In the genomic region with DNA sequence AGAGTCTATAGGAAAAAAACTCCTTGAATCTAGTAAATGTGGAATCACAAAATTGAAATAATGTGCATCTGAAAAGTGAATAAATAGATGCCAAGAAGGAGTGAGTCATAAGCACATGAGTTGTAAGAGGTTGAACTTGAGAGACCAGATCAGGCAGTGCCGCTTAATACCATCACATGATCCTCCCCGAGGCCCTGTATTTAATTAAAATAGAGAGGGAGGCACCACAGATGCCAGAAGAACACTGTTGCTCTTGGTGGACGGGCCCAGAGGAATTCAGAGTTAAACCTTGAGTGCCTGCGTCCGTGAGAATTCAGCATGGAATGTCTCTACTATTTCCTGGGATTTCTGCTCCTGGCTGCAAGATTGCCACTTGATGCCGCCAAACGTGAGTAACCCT, we compare ENCODE assay signal across 1 cellular context.
TF ChIP-seq lines count a peak whose summit lies in the region.

A gene (plus strand): TSS at position 236 of the 400 bp plus-strand sequence. CDS start 83 bp downstream, at position 319.

TF ChIP-seq in GM23338, 12 proteins besides CTCF, POLR2A, EP300 and RAD21 (continued from another document):
- TF ChIP-seq, protein P1, sequence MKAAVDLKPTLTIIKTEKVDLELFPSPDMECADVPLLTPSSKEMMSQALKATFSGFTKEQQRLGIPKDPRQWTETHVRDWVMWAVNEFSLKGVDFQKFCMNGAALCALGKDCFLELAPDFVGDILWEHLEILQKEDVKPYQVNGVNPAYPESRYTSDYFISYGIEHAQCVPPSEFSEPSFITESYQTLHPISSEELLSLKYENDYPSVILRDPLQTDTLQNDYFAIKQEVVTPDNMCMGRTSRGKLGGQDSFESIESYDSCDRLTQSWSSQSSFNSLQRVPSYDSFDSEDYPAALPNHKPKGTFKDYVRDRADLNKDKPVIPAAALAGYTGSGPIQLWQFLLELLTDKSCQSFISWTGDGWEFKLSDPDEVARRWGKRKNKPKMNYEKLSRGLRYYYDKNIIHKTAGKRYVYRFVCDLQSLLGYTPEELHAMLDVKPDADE (IDR thresholded peaks at IDR 0.05), result no peak
- no peak for TF ChIP-seq POLR2AphosphoS5 (IDR thresholded peaks at IDR 0.05; ENCODE audit: low read depth)
- TF ChIP-seq, protein P2, sequence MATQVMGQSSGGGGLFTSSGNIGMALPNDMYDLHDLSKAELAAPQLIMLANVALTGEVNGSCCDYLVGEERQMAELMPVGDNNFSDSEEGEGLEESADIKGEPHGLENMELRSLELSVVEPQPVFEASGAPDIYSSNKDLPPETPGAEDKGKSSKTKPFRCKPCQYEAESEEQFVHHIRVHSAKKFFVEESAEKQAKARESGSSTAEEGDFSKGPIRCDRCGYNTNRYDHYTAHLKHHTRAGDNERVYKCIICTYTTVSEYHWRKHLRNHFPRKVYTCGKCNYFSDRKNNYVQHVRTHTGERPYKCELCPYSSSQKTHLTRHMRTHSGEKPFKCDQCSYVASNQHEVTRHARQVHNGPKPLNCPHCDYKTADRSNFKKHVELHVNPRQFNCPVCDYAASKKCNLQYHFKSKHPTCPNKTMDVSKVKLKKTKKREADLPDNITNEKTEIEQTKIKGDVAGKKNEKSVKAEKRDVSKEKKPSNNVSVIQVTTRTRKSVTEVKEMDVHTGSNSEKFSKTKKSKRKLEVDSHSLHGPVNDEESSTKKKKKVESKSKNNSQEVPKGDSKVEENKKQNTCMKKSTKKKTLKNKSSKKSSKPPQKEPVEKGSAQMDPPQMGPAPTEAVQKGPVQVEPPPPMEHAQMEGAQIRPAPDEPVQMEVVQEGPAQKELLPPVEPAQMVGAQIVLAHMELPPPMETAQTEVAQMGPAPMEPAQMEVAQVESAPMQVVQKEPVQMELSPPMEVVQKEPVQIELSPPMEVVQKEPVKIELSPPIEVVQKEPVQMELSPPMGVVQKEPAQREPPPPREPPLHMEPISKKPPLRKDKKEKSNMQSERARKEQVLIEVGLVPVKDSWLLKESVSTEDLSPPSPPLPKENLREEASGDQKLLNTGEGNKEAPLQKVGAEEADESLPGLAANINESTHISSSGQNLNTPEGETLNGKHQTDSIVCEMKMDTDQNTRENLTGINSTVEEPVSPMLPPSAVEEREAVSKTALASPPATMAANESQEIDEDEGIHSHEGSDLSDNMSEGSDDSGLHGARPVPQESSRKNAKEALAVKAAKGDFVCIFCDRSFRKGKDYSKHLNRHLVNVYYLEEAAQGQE (IDR thresholded peaks at IDR 0.05; ENCODE audit: unreplicated experiment), result no peak
- no peak for TF ChIP-seq EZH2phosphoT487 (IDR thresholded peaks at IDR 0.05; ENCODE audit: unreplicated experiment)
- TF ChIP-seq EZH2 (IDR thresholded peaks at IDR 0.05; ENCODE audit: low read depth, unreplicated experiment), result no peak
- no peak for TF ChIP-seq NANOG (IDR thresholded peaks at IDR 0.05; ENCODE audit: borderline replicate concordance)
